ENCODE assay signal across 13 cellular contexts in genomic region chr13:89458456-89458855, GRCh38.
A peak's percentile ranks its signal among the peaks of the same experiment; 100 is the strongest.
DNase-seq lines count a peak whose midpoint lies in the region; ATAC-seq and TF ChIP-seq lines count a peak whose summit lies in the region.
"Had no signal": no experiment of that assay in that cellular context is flagged by ENCODE, and none has a peak within 500 bp of the region (broad histone marks: within the 10 kb centered on the region; RNA-seq: fewer than 3 reads in every experiment).

No MANE protein-coding gene starts in this region.

- H3K4me3 ChIP-seq in RWPE2 (ENCODE audit: severe bottlenecking) (no peak overlapping the region), choroid plexus epithelial cell (ENCODE audit: low read depth, low read length) (no peak overlapping the region)
- H3K4me3 ChIP-seq: GM23338 had no signal

- ATAC-seq in RWPE2 (ENCODE audit: low read depth), result no peak
- ATAC-seq in foreskin keratinocyte, result no peak
- no peak for ATAC-seq in activated CD4-positive, alpha-beta T cell treated with anti-CD3 and anti-CD28 coated beads for 36 hours
- ATAC-seq: GM23338 had no signal

- CTCF ChIA-PET in activated CD4-positive, alpha-beta T cell treated with anti-CD3 and anti-CD28 coated beads for 36 hours (lab: Charles Lee), result no interaction called here

- no peak overlapping the region for H3K27ac Mint-ChIP-seq in activated CD4-positive, alpha-beta T cell treated with anti-CD3 and anti-CD28 coated beads for 36 hours
- H3K27ac Mint-ChIP-seq: CD4-positive, alpha-beta memory T cell; GM23338; H9 had no signal

- H3K27me3 ChIP-seq in RWPE2 (ENCODE audit: insufficient read depth, poor library complexity, severe bottlenecking) (no peaks in the 10 kb centered on the region), foreskin keratinocyte (no peaks in the 10 kb centered on the region)
- H3K27me3 ChIP-seq: BE2C had no signal

- H3K27ac ChIP-seq in RWPE2 (ENCODE audit: poor library complexity, severe bottlenecking) (peak overlapping the region; percentile 92), foreskin keratinocyte (no peak overlapping the region)
- H3K27ac ChIP-seq: C4-2B had no signal

- H3K4me1 ChIP-seq in RWPE2 (ENCODE audit: insufficient read depth, poor library complexity, severe bottlenecking) (peaks cover 48% of the 10 kb centered on the region), foreskin keratinocyte (peaks cover 29% of the 10 kb centered on the region)
- H3K4me1 ChIP-seq: BE2C had no signal

- DNase-seq in RWPE2 (ENCODE audit: low spot score) (no peak), choroid plexus epithelial cell (ENCODE audit: low read depth) (peak; percentile 18), foreskin keratinocyte (peak; percentile 47 to 78), NCI-H1048 (lab: John Stamatoyannopoulos, UW) (no peak), pons (ENCODE audit: low spot score) (no peak), foreskin melanocyte (no peak)
- no peak for DNase-seq in activated CD4-positive, alpha-beta T cell treated with anti-CD3 and anti-CD28 coated beads for 36 hours
- DNase-seq: BE2C; CD4-positive, alpha-beta memory T cell; DMS79; H9 had no signal

- TF ChIP-seq CTCF in RWPE2 (IDR thresholded peaks at IDR 0.05; ENCODE audit: poor library complexity, severe bottlenecking) (no peak), choroid plexus epithelial cell (conservative IDR thresholded peaks at IDR 0.05; ENCODE audit: low read depth, low read length) (no peak), foreskin keratinocyte (conservative IDR thresholded peaks at IDR 0.05) (no peak)

- H3K9me3 Mint-ChIP-seq in activated CD4-positive, alpha-beta T cell treated with anti-CD3 and anti-CD28 coated beads for 36 hours (ENCODE audit: low read depth), result peaks cover 2% of the 10 kb centered on the region
- H3K9me3 Mint-ChIP-seq: GM23338, H9 had no signal

- no peaks in the 10 kb centered on the region for H3K4me1 Mint-ChIP-seq in activated CD4-positive, alpha-beta T cell treated with anti-CD3 and anti-CD28 coated beads for 36 hours
- H3K4me1 Mint-ChIP-seq: CD4-positive, alpha-beta memory T cell; GM23338; H9 had no signal

- H3K4me3 Mint-ChIP-seq in activated CD4-positive, alpha-beta T cell treated with anti-CD3 and anti-CD28 coated beads for 36 hours, result no peak overlapping the region
- H3K4me3 Mint-ChIP-seq: CD4-positive, alpha-beta memory T cell; GM23338; H9 had no signal

- H3K27me3 Mint-ChIP-seq in activated CD4-positive, alpha-beta T cell treated with anti-CD3 and anti-CD28 coated beads for 36 hours, result no peaks in the 10 kb centered on the region
- H3K27me3 Mint-ChIP-seq: CD4-positive, alpha-beta memory T cell had no signal

- POLR2A ChIA-PET in activated CD4-positive, alpha-beta T cell treated with anti-CD3 and anti-CD28 coated beads for 36 hours (lab: Charles Lee), result no interaction called here

- H3K9me3 ChIP-seq in RWPE2 (ENCODE audit: severe bottlenecking), result no peaks in the 10 kb centered on the region
- H3K9me3 ChIP-seq: BE2C had no signal

- no peaks in the 10 kb centered on the region for H3K36me3 Mint-ChIP-seq in activated CD4-positive, alpha-beta T cell treated with anti-CD3 and anti-CD28 coated beads for 36 hours (ENCODE audit: low read depth)
- H3K36me3 Mint-ChIP-seq: CD4-positive, alpha-beta memory T cell had no signal

- intact Hi-C loops in activated CD4-positive, alpha-beta T cell treated with anti-CD3 and anti-CD28 coated beads for 36 hours (cut with DNase I, micrococcal nuclease), result no loop called here

- no peaks in the 10 kb centered on the region for H3K36me3 ChIP-seq in RWPE2 (ENCODE audit: low read depth)
- H3K36me3 ChIP-seq: BE2C had no signal

Comparison
In these comparisons a context has a peak if more than half of its experiments do, and no peak if none do; other contexts are left out.
1. DNase-seq: peak in choroid plexus epithelial cell (single experiment) and foreskin keratinocyte (2 of 2); none in RWPE2 (single experiment), activated CD4-positive, alpha-beta T cell treated with anti-CD3 and anti-CD28 coated beads for 36 hours (single experiment), NCI-H1048 (single experiment), pons (single experiment) and foreskin melanocyte (single experiment).